Comparison of ENCODE assay signal across 11 cellular contexts in genomic region chr10:22420787-22421517, GRCh38.
DNase-seq lines count a peak whose midpoint lies in the region; ATAC-seq and TF ChIP-seq lines count a peak whose summit lies in the region.
"Had no signal": no experiment of that assay in that cellular context is flagged by ENCODE, and none has a peak within 500 bp of the region (broad histone marks: within the 10 kb centered on the region; RNA-seq: fewer than 3 reads in every experiment).

No MANE protein-coding gene starts in this region.

- POLR2A ChIA-PET in activated B cell treated with CpG ODN at 0.5 μM for 24 hours (lab: Charles Lee): no interaction called here

- H3K9me3 Mint-ChIP-seq in activated B cell treated with CpG ODN at 0.5 μM for 24 hours: no peaks in the 10 kb centered on the region
- H3K9me3 Mint-ChIP-seq in T-helper 2 cell treated with Interferon-gamma antibody and Interleukin-4, amounts not matched to agents 5 μg/mL and 100 μg/mL, for 36 hours: no peaks in the 10 kb centered on the region
- H3K9me3 Mint-ChIP-seq: activated T-cell treated with anti-CD3 and anti-CD28 coated beads, Interleukin-2, amount 50 U/mL, for 4 hours had no signal

- peaks cover 5% of the 10 kb centered on the region for H3K27me3 ChIP-seq in DND-41 (ENCODE audit: insufficient read depth, low read length, poor library complexity)
- H3K27me3 ChIP-seq: vagina had no signal

- no peak overlapping the region for H3K27ac ChIP-seq in DND-41 (ENCODE audit: low read length)
- H3K27ac ChIP-seq: SK-N-MC, vagina had no signal

- H3K27me3 Mint-ChIP-seq in activated B cell treated with CpG ODN at 0.5 μM for 24 hours: no peaks in the 10 kb centered on the region
- H3K27me3 Mint-ChIP-seq in T-helper 2 cell treated with Interferon-gamma antibody and Interleukin-4, amounts not matched to agents 5 μg/mL and 100 μg/mL, for 36 hours (ENCODE audit: low read depth): no peaks in the 10 kb centered on the region

- H3K79me2 ChIP-seq in DND-41 (ENCODE audit: insufficient read depth, low read length): no peaks in the 10 kb centered on the region

- H3K9ac ChIP-seq in DND-41 (ENCODE audit: low read depth, low read length): no peak overlapping the region

- H3K4me3 Mint-ChIP-seq in activated B cell treated with CpG ODN at 0.5 μM for 24 hours: no peak overlapping the region
- H3K4me3 Mint-ChIP-seq in T-helper 2 cell treated with Interferon-gamma antibody and Interleukin-4, amounts not matched to agents 5 μg/mL and 100 μg/mL, for 36 hours: no peak overlapping the region
- H3K4me3 Mint-ChIP-seq: activated T-cell treated with anti-CD3 and anti-CD28 coated beads, Interleukin-2, amount 50 U/mL, for 4 hours had no signal

- no peaks in the 10 kb centered on the region for H3K4me1 ChIP-seq in DND-41 (ENCODE audit: insufficient read depth, low read length)
- H3K4me1 ChIP-seq: vagina had no signal

- no peak overlapping the region for H2AFZ ChIP-seq in DND-41 (ENCODE audit: low read depth, low read length)

- no peak overlapping the region for H3K4me3 ChIP-seq in DND-41 (ENCODE audit: low read depth in 1 of 2, low read length in 2 of 2)
- H3K4me3 ChIP-seq: mucosa of descending colon, SK-N-MC, vagina had no signal

- H3K4me2 ChIP-seq in DND-41 (ENCODE audit: insufficient read depth, low read length): no peak overlapping the region

- CTCF ChIA-PET in activated B cell treated with CpG ODN at 0.5 μM for 24 hours (lab: Charles Lee): no interaction called here

- intact Hi-C loops in activated B cell treated with CpG ODN at 0.5 μM for 24 hours (cut with micrococcal nuclease): loop anchor here (1.0 to 5.0 kb wide), 4 partner anchors 162 to 428 kb away; no protein-coding TSS in a partner anchor

- no peaks in the 10 kb centered on the region for H4K20me1 ChIP-seq in DND-41 (ENCODE audit: insufficient read depth, low read length)

- H3K36me3 Mint-ChIP-seq in activated B cell treated with CpG ODN at 0.5 μM for 24 hours (ENCODE audit: low read depth): no peaks in the 10 kb centered on the region
- no peaks in the 10 kb centered on the region for H3K36me3 Mint-ChIP-seq in T-helper 2 cell treated with Interferon-gamma antibody and Interleukin-4, amounts not matched to agents 5 μg/mL and 100 μg/mL, for 36 hours (ENCODE audit: low read depth)

- H3K9me3 ChIP-seq in DND-41 (ENCODE audit: insufficient read depth, low read length, severe bottlenecking): no peaks in the 10 kb centered on the region
- H3K9me3 ChIP-seq: mucosa of descending colon, vagina had no signal

- H3K27ac Mint-ChIP-seq in activated B cell treated with CpG ODN at 0.5 μM for 24 hours: no peak overlapping the region
- no peak overlapping the region for H3K27ac Mint-ChIP-seq in T-helper 2 cell treated with Interferon-gamma antibody and Interleukin-4, amounts not matched to agents 5 μg/mL and 100 μg/mL, for 36 hours

- TF ChIP-seq CTCF in DND-41 (IDR thresholded peaks at IDR 0.05; ENCODE audit: borderline replicate concordance, extremely low read depth, low read length, poor library complexity, severe bottlenecking) (peak; percentile 30), activated B cell treated with CpG ODN at 0.5 μM for 24 hours (IDR thresholded peaks at IDR 0.05) (no peak)

- no peaks in the 10 kb centered on the region for H3K36me3 ChIP-seq in DND-41 (ENCODE audit: insufficient read depth, low read length)
- H3K36me3 ChIP-seq: vagina had no signal

- DNase-seq in DND-41: no peak
- peak; percentile 50 for DNase-seq in KBM-7
- DNase-seq in activated B cell treated with CpG ODN at 0.5 μM for 24 hours: no peak
- peak; percentile 45 to 50 for DNase-seq in lung microvascular endothelial cell (ENCODE audit: low read depth in 2 of 2)
- DNase-seq in T-helper 2 cell treated with Interferon-gamma antibody and Interleukin-4, amounts not matched to agents 5 μg/mL and 100 μg/mL, for 36 hours (ENCODE audit: low spot score): no peak
- DNase-seq: activated T-cell treated with anti-CD3 and anti-CD28 coated beads, Interleukin-2, amount 50 U/mL, for 4 hours; mucosa of descending colon had no signal

- in situ Hi-C loops in KBM-7 (cut with MboI; ENCODE audit: low pct_unique_long_range_greater_than_20kb, low sequenced_read_pairs): no loop called here

- H3K4me1 Mint-ChIP-seq in activated B cell treated with CpG ODN at 0.5 μM for 24 hours: peaks cover 1% of the 10 kb centered on the region
- no peaks in the 10 kb centered on the region for H3K4me1 Mint-ChIP-seq in T-helper 2 cell treated with Interferon-gamma antibody and Interleukin-4, amounts not matched to agents 5 μg/mL and 100 μg/mL, for 36 hours (ENCODE audit: low read depth)

- ATAC-seq in DND-41 (ENCODE audit: insufficient read depth, low read depth): peak; percentile 68
- peak; percentile 42 for ATAC-seq in activated B cell treated with CpG ODN at 0.5 μM for 24 hours (ENCODE audit: low read depth)
- ATAC-seq in esophagus mucosa: no peak
- ATAC-seq in GM18502 (IDR thresholded peaks at IDR 0.05; ENCODE audit: poor library complexity, unreplicated experiment): no peak
- ATAC-seq: mucosa of descending colon had no signal

Comparison
In these comparisons a context has a peak if more than half of its experiments do, and no peak if none do; other contexts are left out.
1. ATAC-seq: peak in DND-41 (single experiment) and activated B cell treated with CpG ODN at 0.5 μM for 24 hours (single experiment); none in esophagus mucosa (single experiment) and GM18502 (single experiment).
2. DNase-seq: peak in KBM-7 (single experiment) and lung microvascular endothelial cell (2 of 2); none in DND-41 (single experiment), activated B cell treated with CpG ODN at 0.5 μM for 24 hours (single experiment) and T-helper 2 cell treated with Interferon-gamma antibody and Interleukin-4, amounts not matched to agents 5 μg/mL and 100 μg/mL, for 36 hours (single experiment).